ENCODE assay signal across 8 cellular contexts in genomic region chr3:81910244-81910852, GRCh38.
DNase-seq lines count a peak whose midpoint lies in the region; ATAC-seq and TF ChIP-seq lines count a peak whose summit lies in the region.

No MANE protein-coding gene starts in this region.

- H3K79me1 ChIP-seq in H9 (ENCODE audit: insufficient read depth, low read depth, low read length, poor library complexity, severe bottlenecking), result no peaks in the 10 kb centered on the region

- H3K56ac ChIP-seq in H9 (ENCODE audit: insufficient read length, low read depth, low read length), result no peak overlapping the region

- H3K4me2 ChIP-seq in H9 (ENCODE audit: insufficient read depth, insufficient read length, low read length), result no peak overlapping the region

- no peak overlapping the region for H2BK20ac ChIP-seq in H9 (ENCODE audit: low read depth, low read length, poor library complexity, severe bottlenecking)

- H3K27ac ChIP-seq in H9 (ENCODE audit: insufficient read length, low read depth, low read length) (no peak overlapping the region), ascending aorta (no peak overlapping the region), uterus (no peak overlapping the region)

- no peaks in the 10 kb centered on the region for H3K23me2 ChIP-seq in H9 (ENCODE audit: insufficient read length, low read depth, low read length, poor library complexity, severe bottlenecking)

- no peak overlapping the region for H3K4me3 ChIP-seq in ascending aorta
- no peak overlapping the region for H3K4me3 ChIP-seq in kidney epithelial cell (ENCODE audit: low read depth, low read length)
- H3K4me3 ChIP-seq in uterus, result no peak overlapping the region

- H3K4me1 Mint-ChIP-seq in natural killer cell (no peaks in the 10 kb centered on the region), H9 (peaks cover 7 to 9% of the 10 kb centered on the region in 2 experiments; a peak in 3 of 4 replicates)
- no peaks in the 10 kb centered on the region for H3K4me1 Mint-ChIP-seq in natural killer cell treated with Interleukin-12 subunit alpha and Interleukin-12 subunit beta and Interleukin-15 and Interleukin-18, amount 100 ng/mL, for 72 hours (ENCODE audit: low read depth in 2 of 2)

- no peak overlapping the region for H3K9ac ChIP-seq in H9 (ENCODE audit: extremely low read depth, insufficient read length, low read length)

- H4K91ac ChIP-seq in H9 (ENCODE audit: insufficient read length, low read depth, low read length), result no peak overlapping the region

- H3K27me3 ChIP-seq in H9 (ENCODE audit: insufficient read depth, low read length) (no peaks in the 10 kb centered on the region), ascending aorta (no peaks in the 10 kb centered on the region), kidney epithelial cell (ENCODE audit: control insufficient read depth, insufficient read depth, low read length) (no peaks in the 10 kb centered on the region), uterus (no peaks in the 10 kb centered on the region)

- no peaks in the 10 kb centered on the region for H3K79me2 ChIP-seq in H9 (ENCODE audit: insufficient read depth, low read length)

- H3K27ac Mint-ChIP-seq in natural killer cell (no peak overlapping the region), H9 (no peak overlapping the region)
- H3K27ac Mint-ChIP-seq in natural killer cell treated with Interleukin-12 subunit alpha and Interleukin-12 subunit beta and Interleukin-15 and Interleukin-18, amount 100 ng/mL, for 72 hours, result no peak overlapping the region

- no peaks in the 10 kb centered on the region for H3K36me3 ChIP-seq in ascending aorta
- H3K36me3 ChIP-seq in kidney epithelial cell (ENCODE audit: control insufficient read depth, insufficient read depth, low read length), result no peaks in the 10 kb centered on the region
- H3K36me3 ChIP-seq in uterus, result no peaks in the 10 kb centered on the region

- H2BK12ac ChIP-seq in H9 (ENCODE audit: insufficient read length, low read depth, low read length), result no peak overlapping the region

- intact Hi-C loops in natural killer cell (cut with micrococcal nuclease), result no loop called here
- intact Hi-C loops in ascending aorta (cut with DNase I), result no loop called here
- intact Hi-C loops in uterus (cut with DNase I; ENCODE audit: low total_unique reads), result no loop called here

- H3K36me3 Mint-ChIP-seq in natural killer cell (no peaks in the 10 kb centered on the region), H9 (ENCODE audit: insufficient read depth in 1 of 3, low read depth in 3 of 3) (peaks cover 3 to 14% (median 5%) of the 10 kb centered on the region in 3 experiments; a peak in 5 of 7 replicates)
- H3K36me3 Mint-ChIP-seq in natural killer cell treated with Interleukin-12 subunit alpha and Interleukin-12 subunit beta and Interleukin-15 and Interleukin-18, amount 100 ng/mL, for 72 hours, result no peaks in the 10 kb centered on the region

- no peak overlapping the region for H4K5ac ChIP-seq in H9 (ENCODE audit: insufficient read length, low read depth, low read length)

- H4K20me1 ChIP-seq in H9 (ENCODE audit: control insufficient read depth, insufficient read depth, insufficient read length), result no peaks in the 10 kb centered on the region

- H3K23ac ChIP-seq in H9 (ENCODE audit: insufficient read length, low read depth, low read length), result no peak overlapping the region

- H3K4me3 Mint-ChIP-seq in natural killer cell (no peak overlapping the region), H9 (no peak overlapping the region)
- H3K4me3 Mint-ChIP-seq in natural killer cell treated with Interleukin-12 subunit alpha and Interleukin-12 subunit beta and Interleukin-15 and Interleukin-18, amount 100 ng/mL, for 72 hours, result no peak overlapping the region

- H3T11ph ChIP-seq in H9 (ENCODE audit: low read length), result no peak overlapping the region

- H3K27me3 Mint-ChIP-seq in natural killer cell (ENCODE audit: low read depth in 2 of 2) (no peaks in the 10 kb centered on the region), H9 (ENCODE audit: low read depth) (no peaks in the 10 kb centered on the region)
- no peaks in the 10 kb centered on the region for H3K27me3 Mint-ChIP-seq in natural killer cell treated with Interleukin-12 subunit alpha and Interleukin-12 subunit beta and Interleukin-15 and Interleukin-18, amount 100 ng/mL, for 72 hours

- no peak overlapping the region for H2BK5ac ChIP-seq in H9 (ENCODE audit: insufficient read length, low read length)

- no peak overlapping the region for H2BK15ac ChIP-seq in H9 (ENCODE audit: low read depth, low read length)

- TF ChIP-seq CTCF in natural killer cell (IDR thresholded peaks at IDR 0.05) (peak; percentile 69), H9 (conservative IDR thresholded peaks at IDR 0.05) (peak; percentile 87), ascending aorta (IDR thresholded peaks at IDR 0.05) (peak in 2 of 3 experiments; percentile 45 to 57), kidney epithelial cell (IDR thresholded peaks at IDR 0.05; ENCODE audit: insufficient read depth, low read length, poor library complexity, severe bottlenecking) (peak; percentile 68), uterus (IDR thresholded peaks at IDR 0.05) (peak in 3 of 4 experiments; percentile 25 to 53 (median 42))

- no CpG with 5 or more reads among the region's 5 CpGs for WGBS in H9 (ENCODE audit: extremely low coverage, insufficient read length, low lambda C conversion rate)

- DNase-seq in natural killer cell (no peak), H9 (no peak), NCI-H1048 (lab: John Stamatoyannopoulos, UW) (peak; percentile 8), ascending aorta (ENCODE audit: low spot score in 2 of 2) (no peak), kidney epithelial cell (ENCODE audit: low read depth) (no peak), uterus (no peak)
- no peak for DNase-seq in natural killer cell treated with Interleukin-12 subunit alpha and Interleukin-12 subunit beta and Interleukin-15 and Interleukin-18, amount 100 ng/mL, for 72 hours (ENCODE audit: low spot score)

- H2AK5ac ChIP-seq in H9 (ENCODE audit: insufficient read length, low read length), result no peak overlapping the region

- no peak overlapping the region for H4K8ac ChIP-seq in H9 (replicated peaks; ENCODE audit: insufficient read length, low read depth, low read length)

- H3K18ac ChIP-seq in H9 (ENCODE audit: insufficient read length, low read depth, low read length), result no peak overlapping the region

- no peak for TF ChIP-seq POLR2A in uterus (IDR thresholded peaks at IDR 0.05)

- 0 out of 2 replicates have a peak, but pooled peaks cover 2% of the 10 kb centered on the region for H3K4me1 ChIP-seq in H9 (ENCODE audit: insufficient read depth, low read length)
- H3K4me1 ChIP-seq in ascending aorta, result no peaks in the 10 kb centered on the region
- H3K4me1 ChIP-seq in uterus, result no peaks in the 10 kb centered on the region

- H3K9me3 Mint-ChIP-seq in natural killer cell (peaks cover 0 to 2% of the 10 kb centered on the region in 2 donors), H9 (peaks cover 4 to 9% of the 10 kb centered on the region in 2 experiments; a peak in 4 of 5 replicates)
- no peaks in the 10 kb centered on the region for H3K9me3 Mint-ChIP-seq in natural killer cell treated with Interleukin-12 subunit alpha and Interleukin-12 subunit beta and Interleukin-15 and Interleukin-18, amount 100 ng/mL, for 72 hours

- H2BK120ac ChIP-seq in H9 (ENCODE audit: low read depth, low read length, poor library complexity, severe bottlenecking), result no peak overlapping the region

- no peak overlapping the region for H3K4ac ChIP-seq in H9 (ENCODE audit: low read depth, low read length)

- ATAC-seq in natural killer cell (no peak), GM21786 (IDR thresholded peaks at IDR 0.05; ENCODE audit: unreplicated experiment) (no peak)
- ATAC-seq in natural killer cell treated with Interleukin-12 subunit alpha and Interleukin-12 subunit beta and Interleukin-15 and Interleukin-18, amount 100 ng/mL, for 72 hours, result no peak

- H2AFZ ChIP-seq in H9 (ENCODE audit: low read length), result no peak overlapping the region

- no peak overlapping the region for H3K14ac ChIP-seq in H9 (ENCODE audit: insufficient read depth, low read length)

- H3K9me3 ChIP-seq in H9 (ENCODE audit: control insufficient read depth, low read depth, low read length) (no peaks in the 10 kb centered on the region), ascending aorta (no peaks in the 10 kb centered on the region), uterus (no peaks in the 10 kb centered on the region)
